1 cellular context compared by ENCODE assay signal in the genomic region with DNA sequence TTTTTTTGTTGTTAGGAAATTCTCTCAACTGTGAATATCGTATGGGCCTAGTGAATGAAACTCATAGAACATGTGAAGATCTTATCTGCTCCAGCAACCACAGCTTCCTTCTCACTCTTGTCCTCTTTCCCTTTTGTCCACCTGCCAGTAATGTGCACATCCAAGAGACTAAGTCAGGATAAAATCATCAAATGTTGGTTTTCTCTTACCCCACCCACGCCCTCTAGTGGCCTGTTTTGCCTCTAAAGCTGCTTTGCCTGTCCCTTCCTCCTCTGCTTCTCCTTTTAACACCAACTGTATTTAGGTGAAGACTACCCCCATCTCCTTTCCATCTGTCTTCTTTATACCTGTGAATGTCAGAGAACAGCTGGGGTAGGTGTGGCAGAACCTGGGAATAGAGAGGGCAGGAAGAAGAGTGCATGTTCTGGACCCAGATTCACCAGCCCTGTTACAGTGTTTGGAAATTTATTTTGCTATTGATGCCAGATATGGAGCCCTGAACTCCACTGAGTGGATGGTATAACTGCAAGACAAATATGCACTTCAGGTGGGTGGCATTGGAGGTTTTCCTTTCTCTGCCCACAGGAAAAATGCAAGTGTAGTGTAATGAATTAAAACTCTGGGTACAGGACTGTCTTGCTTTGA.
TF ChIP-seq lines count a peak whose summit lies in the region.

No MANE protein-coding gene starts in this region.

TF ChIP-seq in Ishikawa, 13 proteins besides CTCF, POLR2A, EP300 and RAD21 (continued from another document):
- TF ChIP-seq, protein P1, sequence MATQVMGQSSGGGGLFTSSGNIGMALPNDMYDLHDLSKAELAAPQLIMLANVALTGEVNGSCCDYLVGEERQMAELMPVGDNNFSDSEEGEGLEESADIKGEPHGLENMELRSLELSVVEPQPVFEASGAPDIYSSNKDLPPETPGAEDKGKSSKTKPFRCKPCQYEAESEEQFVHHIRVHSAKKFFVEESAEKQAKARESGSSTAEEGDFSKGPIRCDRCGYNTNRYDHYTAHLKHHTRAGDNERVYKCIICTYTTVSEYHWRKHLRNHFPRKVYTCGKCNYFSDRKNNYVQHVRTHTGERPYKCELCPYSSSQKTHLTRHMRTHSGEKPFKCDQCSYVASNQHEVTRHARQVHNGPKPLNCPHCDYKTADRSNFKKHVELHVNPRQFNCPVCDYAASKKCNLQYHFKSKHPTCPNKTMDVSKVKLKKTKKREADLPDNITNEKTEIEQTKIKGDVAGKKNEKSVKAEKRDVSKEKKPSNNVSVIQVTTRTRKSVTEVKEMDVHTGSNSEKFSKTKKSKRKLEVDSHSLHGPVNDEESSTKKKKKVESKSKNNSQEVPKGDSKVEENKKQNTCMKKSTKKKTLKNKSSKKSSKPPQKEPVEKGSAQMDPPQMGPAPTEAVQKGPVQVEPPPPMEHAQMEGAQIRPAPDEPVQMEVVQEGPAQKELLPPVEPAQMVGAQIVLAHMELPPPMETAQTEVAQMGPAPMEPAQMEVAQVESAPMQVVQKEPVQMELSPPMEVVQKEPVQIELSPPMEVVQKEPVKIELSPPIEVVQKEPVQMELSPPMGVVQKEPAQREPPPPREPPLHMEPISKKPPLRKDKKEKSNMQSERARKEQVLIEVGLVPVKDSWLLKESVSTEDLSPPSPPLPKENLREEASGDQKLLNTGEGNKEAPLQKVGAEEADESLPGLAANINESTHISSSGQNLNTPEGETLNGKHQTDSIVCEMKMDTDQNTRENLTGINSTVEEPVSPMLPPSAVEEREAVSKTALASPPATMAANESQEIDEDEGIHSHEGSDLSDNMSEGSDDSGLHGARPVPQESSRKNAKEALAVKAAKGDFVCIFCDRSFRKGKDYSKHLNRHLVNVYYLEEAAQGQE (IDR thresholded peaks at IDR 0.05; ENCODE audit: low read depth): no peak
- TF ChIP-seq TAF1 (IDR thresholded peaks at IDR 0.05; ENCODE audit: low read depth) (no peak), NFIC (IDR thresholded peaks at IDR 0.05) (no peak), FOXM1 (IDR thresholded peaks at IDR 0.05; ENCODE audit: borderline replicate concordance, low read depth) (no peak), EGR1 (IDR thresholded peaks at IDR 0.05) (no peak)
